16 cellular contexts compared by ENCODE assay signal in genomic region chr2:187976667-187977333, GRCh38.
DNase-seq lines count a peak whose midpoint lies in the region; ATAC-seq and TF ChIP-seq lines count a peak whose summit lies in the region.
"Had no signal": no experiment of that assay in that cellular context is flagged by ENCODE, and none has a peak within 500 bp of the region (broad histone marks: within the 10 kb centered on the region; RNA-seq: fewer than 3 reads in every experiment).

No MANE protein-coding gene starts in this region.

- peak overlapping the region; percentile 71 for H3K27ac Mint-ChIP-seq in GM23338
- H3K27ac Mint-ChIP-seq: B cell; CD4-positive, alpha-beta T cell; HFFc6 had no signal

- no peaks in the 10 kb centered on the region for H3K36me3 Mint-ChIP-seq in GM23338 (ENCODE audit: low read depth)

- peak; percentile 38 for DNase-seq in GM23338 (ENCODE audit: low spot score)
- peak; percentile 58 for DNase-seq in cerebellar cortex (ENCODE audit: low spot score)
- DNase-seq in neuronal stem cell (ENCODE audit: low spot score) = no peak
- no peak for DNase-seq in left lung
- DNase-seq in NK-92 treated with Interleukin-12 subunit alpha and Interleukin-12 subunit beta, amount 100 ng/mL, for 24 hours (lab: John Stamatoyannopoulos, UW) = no peak
- no peak for DNase-seq in suprapubic skin (ENCODE audit: low spot score in 2 of 2)
- DNase-seq: C1 segment of cervical spinal cord; Calu3; CD4-positive, alpha-beta T cell; DMS 273 treated with DMSO at 0.1 percent for 48 hours; DMS79; GOT3; HFFc6 had no signal

- H3K4me3 ChIP-seq in GM23338 (no peak overlapping the region), HUES6 (ENCODE audit: low read depth, low read length) (no peak overlapping the region), neuronal stem cell (ENCODE audit: low read length in 2 of 2) (no peak overlapping the region), left lung (no peak overlapping the region), suprapubic skin (no peak overlapping the region)

- H3K18ac ChIP-seq in neuronal stem cell (ENCODE audit: low read length) = no peak overlapping the region

- H3K27me3 Mint-ChIP-seq in GM23338 (ENCODE audit: insufficient read depth, low read depth, poor library complexity) = no peaks in the 10 kb centered on the region
- H3K27me3 Mint-ChIP-seq: B cell; CD4-positive, alpha-beta T cell had no signal

- no peak overlapping the region for H3K14ac ChIP-seq in neuronal stem cell (ENCODE audit: low read length)

- no peaks in the 10 kb centered on the region for H3K79me2 ChIP-seq in GM23338 (replicated peaks; ENCODE audit: insufficient read depth)

- no peak overlapping the region for H2AK5ac ChIP-seq in neuronal stem cell (ENCODE audit: low read depth, low read length)

- H3K4ac ChIP-seq in neuronal stem cell (ENCODE audit: low read length) = no peak overlapping the region

- no peaks in the 10 kb centered on the region for H3K9me2 ChIP-seq in GM23338 (ENCODE audit: insufficient read depth)

- intact Hi-C loops in left lung (cut with DNase I) = no loop called here

- TF ChIP-seq CTCF in GM23338 (conservative IDR thresholded peaks at IDR 0.05; ENCODE audit: low read depth in 2 of 2) (no peak), left lung (IDR thresholded peaks at IDR 0.05) (no peak), suprapubic skin (IDR thresholded peaks at IDR 0.05) (no peak)

- no peaks in the 10 kb centered on the region for H3K79me1 ChIP-seq in neuronal stem cell (ENCODE audit: low read depth, low read length)

- no peak overlapping the region for H2BK12ac ChIP-seq in neuronal stem cell (ENCODE audit: low read length)

- no peaks in the 10 kb centered on the region for H3K27me3 ChIP-seq in GM23338 (ENCODE audit: insufficient read depth)
- no peaks in the 10 kb centered on the region for H3K27me3 ChIP-seq in HUES6 (ENCODE audit: control insufficient read depth, insufficient read depth, low read length)
- no peaks in the 10 kb centered on the region for H3K27me3 ChIP-seq in neuronal stem cell (ENCODE audit: control insufficient read depth in 3 of 3, insufficient read depth in 3 of 3, low read depth in 1 of 3, low read length in 3 of 3)
- H3K27me3 ChIP-seq in left lung = no peaks in the 10 kb centered on the region
- no peaks in the 10 kb centered on the region for H3K27me3 ChIP-seq in suprapubic skin

- no peaks in the 10 kb centered on the region for H3K9me3 Mint-ChIP-seq in GM23338
- H3K9me3 Mint-ChIP-seq: CD4-positive, alpha-beta T cell; HFFc6 had no signal

- no peak overlapping the region for H2BK120ac ChIP-seq in neuronal stem cell (ENCODE audit: low read depth, low read length)

- no peak overlapping the region for H4K8ac ChIP-seq in neuronal stem cell (ENCODE audit: low read depth, low read length)

- ATAC-seq in GM23338 = peak; percentile 62
- no peak for ATAC-seq in left lung

- H2AFZ ChIP-seq in GM23338 (peak overlapping the region; percentile 15; the same call in 1 of the 2 replicates), neuronal stem cell (ENCODE audit: low read length) (no peak overlapping the region)

- no peaks in the 10 kb centered on the region for H3F3A ChIP-seq in GM23338 (replicated peaks; ENCODE audit: low read depth)

- WGBS in neuronal stem cell (ENCODE audit: extremely low coverage in 2 of 2, insufficient read length in 2 of 2, insufficient replicate concordance in 1 of 2), 2 donors = no CpG with 5 or more reads among the region's 3 CpGs
- WGBS in suprapubic skin = 75% methylated on average over 3 of the region's 3 CpGs

- TF ChIP-seq POLR2A in suprapubic skin (IDR thresholded peaks at IDR 0.05) = no peak

- H3K4me1 Mint-ChIP-seq in GM23338 = peaks cover 27% of the 10 kb centered on the region
- H3K4me1 Mint-ChIP-seq: B cell had no signal

- H3K36me3 ChIP-seq in GM23338 (ENCODE audit: insufficient read depth) (no peaks in the 10 kb centered on the region), HUES6 (ENCODE audit: control insufficient read depth, insufficient read depth, low read length) (no peaks in the 10 kb centered on the region; the same call in 1 of the 2 replicates), neuronal stem cell (replicated peaks in 1 of 2; ENCODE audit: control insufficient read depth in 2 of 2, insufficient read depth in 2 of 2, low read length in 2 of 2) (no peaks in the 10 kb centered on the region), left lung (no peaks in the 10 kb centered on the region), suprapubic skin (no peaks in the 10 kb centered on the region)

- H4K91ac ChIP-seq in neuronal stem cell (ENCODE audit: low read depth, low read length, poor library complexity) = no peak overlapping the region

- H2BK15ac ChIP-seq in neuronal stem cell (ENCODE audit: low read length) = no peak overlapping the region

- H3K4me3 Mint-ChIP-seq in GM23338 = no peak overlapping the region
- H3K4me3 Mint-ChIP-seq: B cell; CD4-positive, alpha-beta T cell; HFFc6 had no signal

- H2BK5ac ChIP-seq in neuronal stem cell (ENCODE audit: low read length) = no peak overlapping the region

- no peak overlapping the region for H3K9ac ChIP-seq in HUES6 (ENCODE audit: low read length)
- no peak overlapping the region for H3K9ac ChIP-seq in neuronal stem cell (ENCODE audit: low read depth, low read length, poor library complexity)

- no peak overlapping the region for H3K23ac ChIP-seq in neuronal stem cell (ENCODE audit: low read depth, low read length, poor library complexity)

- no peak for TF ChIP-seq EP300 in suprapubic skin (IDR thresholded peaks at IDR 0.05)

- H3K4me2 ChIP-seq in GM23338 (peak overlapping the region; percentile 19), neuronal stem cell (ENCODE audit: insufficient read depth, low read length, poor library complexity, severe bottlenecking) (no peak overlapping the region)

- no peaks in the 10 kb centered on the region for H4K20me1 ChIP-seq in GM23338 (replicated peaks; ENCODE audit: insufficient read depth)

- H3K9me3 ChIP-seq in HUES6 (ENCODE audit: control insufficient read depth, insufficient read depth, low read depth, low read length) = no peaks in the 10 kb centered on the region; the same call in 1 of the 2 replicates
- H3K9me3 ChIP-seq in neuronal stem cell (replicated peaks in 1 of 2; ENCODE audit: control insufficient read depth in 2 of 2, insufficient read depth in 1 of 2, low read depth in 1 of 2, low read length in 2 of 2) = no peaks in the 10 kb centered on the region
- H3K9me3 ChIP-seq in left lung = no peaks in the 10 kb centered on the region
- H3K9me3 ChIP-seq in suprapubic skin = no peaks in the 10 kb centered on the region

- H3K27ac ChIP-seq in GM23338 (ENCODE audit: low read depth) (peak overlapping the region; percentile 47), HUES6 (ENCODE audit: low read depth, low read length) (0 out of 2 replicates have a peak overlapping the region, but pooled peaks have one; percentile 7), neuronal stem cell (replicated peaks; ENCODE audit: low read length) (peak overlapping the region; percentile 14), left lung (no peak overlapping the region), suprapubic skin (no peak overlapping the region)
- H3K27ac ChIP-seq: HL-60 had no signal

- peaks cover 20% of the 10 kb centered on the region for H3K4me1 ChIP-seq in GM23338 (ENCODE audit: insufficient read depth)
- peaks cover 25% of the 10 kb centered on the region for H3K4me1 ChIP-seq in HUES6 (ENCODE audit: control insufficient read depth, insufficient read depth, low read length)
- peaks cover 6 to 7% of the 10 kb centered on the region in 2 donors for H3K4me1 ChIP-seq in neuronal stem cell (ENCODE audit: control insufficient read depth in 2 of 2, insufficient read depth in 1 of 2, low read depth in 1 of 2, low read length in 2 of 2)
- H3K4me1 ChIP-seq in left lung = no peaks in the 10 kb centered on the region
- H3K4me1 ChIP-seq in suprapubic skin = no peaks in the 10 kb centered on the region

Comparison
In these comparisons a context has a peak if more than half of its experiments do, and no peak if none do; other contexts are left out.
1. DNase-seq: peak in GM23338 (single experiment) and cerebellar cortex (single experiment); none in neuronal stem cell (single experiment), left lung (0 of 2), NK-92 treated with Interleukin-12 subunit alpha and Interleukin-12 subunit beta, amount 100 ng/mL, for 24 hours (single experiment) and suprapubic skin (0 of 2).
2. H3K27ac ChIP-seq: peak in GM23338 (single experiment), HUES6 (single experiment) and neuronal stem cell (single experiment); none in left lung (0 of 2) and suprapubic skin (single experiment).